8 cellular contexts compared by ENCODE assay signal in genomic region chr6:109690740-109691687, GRCh38. TPM values are rescaled to one million over a fixed set of nuclear protein-coding genes. Genes with fewer than 3 reads are reported as not detected.
DNase-seq lines count a peak whose midpoint lies in the region; ATAC-seq and TF ChIP-seq lines count a peak whose summit lies in the region.

TSS of gene AK9 (minus strand) at chr6:109691202. CDS start at chr6:109675745, 15,457 bp downstream.
TSS of gene FIG4 (plus strand) at chr6:109691296. CDS start at chr6:109691436, 140 bp downstream.

- H3K36me3 ChIP-seq in HUES48 (ENCODE audit: control insufficient read depth, insufficient read depth, low read length) (peaks cover under 1% of the 10 kb centered on the region; the same call in 1 of the 2 replicates), NT2/D1 (ENCODE audit: insufficient read depth, insufficient read length, low read length) (no peaks in the 10 kb centered on the region)

- H3K27me3 ChIP-seq in HUES48 (ENCODE audit: control insufficient read depth, insufficient read depth, low read length) (no peaks in the 10 kb centered on the region), NT2/D1 (ENCODE audit: insufficient read depth, insufficient read length) (peaks cover 14% of the 10 kb centered on the region)

- H3K27ac ChIP-seq in HUES48 (ENCODE audit: low read depth, low read length), result peak within 1 kb of the TSS; percentile 96

- CTCF ChIA-PET in Calu3 (lab: Charles Lee), result interaction anchor here (0.5 to 1.4 kb wide), 6 partner anchors 14 to 349 kb away, joined by 3 to 4 read pairs (median 3); no protein-coding TSS in a partner anchor

- H3K9me3 ChIP-seq in HUES48 (ENCODE audit: control insufficient read depth, insufficient read depth, low read length) (no peaks in the 10 kb centered on the region), NT2/D1 (ENCODE audit: insufficient read depth, low read length) (no peaks in the 10 kb centered on the region)

- peak; percentile 89 for ATAC-seq in GM21390 (IDR thresholded peaks at IDR 0.05; ENCODE audit: unreplicated experiment)

- H3K27ac Mint-ChIP-seq in Calu3 (ENCODE audit: unreplicated experiment) (peak within 1 kb of the TSS; percentile 73), endothelial cell (ENCODE audit: unreplicated experiment) (peak within 1 kb of the TSS; percentile 93)

- H3K4me1 Mint-ChIP-seq in Calu3 (ENCODE audit: low read depth, unreplicated experiment) (peaks cover 18% of the 10 kb centered on the region), endothelial cell (ENCODE audit: unreplicated experiment) (peaks cover 2% of the 10 kb centered on the region)

- peak within 1 kb of the TSS; percentile 77 for H3K4me3 Mint-ChIP-seq in Calu3 (ENCODE audit: low read depth, unreplicated experiment)
- peak within 1 kb of the TSS; percentile 99 for H3K4me3 Mint-ChIP-seq in endothelial cell (ENCODE audit: unreplicated experiment)

- intact Hi-C loops in Calu3 (cut with micrococcal nuclease; ENCODE audit: unreplicated experiment), result loop anchor here (2.0 to 5.0 kb wide), 2 partner anchors 94 to 164 kb away; no protein-coding TSS in a partner anchor

- H3K4me1 ChIP-seq in HUES48 (ENCODE audit: control insufficient read depth, insufficient read depth, low read length), result no peaks in the 10 kb centered on the region
- H3K4me1 ChIP-seq in NT2/D1 (ENCODE audit: insufficient read depth, insufficient read length), result no peaks in the 10 kb centered on the region

- TSS peak; percentile 81 for BruUV-seq in Calu3 (replicated peaks; lab: Mats Ljungman, UMichigan)

- H3K4me3 ChIP-seq in HUES48 (ENCODE audit: low read depth, low read length) (peak within 1 kb of the TSS; percentile 85), NT2/D1 (ENCODE audit: insufficient read length, low read depth) (peak within 1 kb of the TSS; percentile 64)

- H3K27me3 Mint-ChIP-seq in Calu3 (ENCODE audit: unreplicated experiment), result no peaks in the 10 kb centered on the region
- no peaks in the 10 kb centered on the region for H3K27me3 Mint-ChIP-seq in endothelial cell (ENCODE audit: unreplicated experiment)

- H3K9me3 Mint-ChIP-seq in Calu3 (ENCODE audit: low read depth, unreplicated experiment), result no peaks in the 10 kb centered on the region
- H3K9me3 Mint-ChIP-seq in endothelial cell (ENCODE audit: unreplicated experiment), result no peaks in the 10 kb centered on the region

- DNase-seq in Calu3 (peak; percentile 94), NT2/D1 (ENCODE audit: low read depth, low spot score) (peak; percentile 83), endothelial cell (ENCODE audit: low spot score) (peak; percentile 86), midbrain (lab: John Stamatoyannopoulos, UW) (peak; percentile 97)
- peak; percentile 91 for DNase-seq in activated CD8-positive, alpha-beta memory T cell treated with anti-CD3 and anti-CD28 coated beads, Interleukin-2, amount 50 U/mL, for 4 hours
- peak; percentile 81 for DNase-seq in stimulated activated CD8-positive, alpha-beta memory T cell treated with anti-CD3 and anti-CD28 coated beads, Interleukin-2, amount 100 ng/mL, for 1 hour (ENCODE audit: low read depth in 2 of 2)

- TF ChIP-seq CTCF in Calu3 (IDR thresholded peaks at IDR 0.05; ENCODE audit: unreplicated experiment) (no peak), endothelial cell (IDR thresholded peaks at IDR 0.05; ENCODE audit: unreplicated experiment) (no peak)

- peaks cover 19% of the 10 kb centered on the region for H3K36me3 Mint-ChIP-seq in Calu3 (ENCODE audit: insufficient read depth, unreplicated experiment)
- H3K36me3 Mint-ChIP-seq in endothelial cell (ENCODE audit: low read depth, unreplicated experiment), result no peaks in the 10 kb centered on the region

- H3K9ac ChIP-seq in HUES48 (ENCODE audit: low read depth, low read length), result peak within 1 kb of the TSS; percentile 71
- peak within 1 kb of the TSS; percentile 65 for H3K9ac ChIP-seq in NT2/D1 (ENCODE audit: insufficient read length, low read depth)

RNA-seq across cellular contexts. Expression of gene AK9, which starts in this region (rescaled TPM):
- 5.6 and 7.6 TPM in 2 replicates for total RNA-seq in Calu3 (2022)
- 3.5 TPM for total RNA-seq in endothelial cell (ENCODE audit: unreplicated experiment)

RNA-seq across cellular contexts. Expression of gene FIG4, which starts in this region (rescaled TPM):
- total RNA-seq in Calu3 (2022) (11.4 and 14.7 TPM in 2 replicates), endothelial cell (ENCODE audit: unreplicated experiment) (9.2 TPM)

Comparison
In these comparisons a context has a peak if more than half of its experiments do, and no peak if none do; other contexts are left out.
1. Peak in every context shown above with its lines: DNase-seq, ATAC-seq, H3K4me3 ChIP-seq and H3K27ac ChIP-seq.